33 cellular contexts compared by ENCODE assay signal in genomic region chr5:135753990-135754389, GRCh38.
"Had no signal": no experiment of that assay in that cellular context is flagged by ENCODE, and none has a peak within 500 bp of the region (broad histone marks: within the 10 kb centered on the region; RNA-seq: fewer than 3 reads in every experiment).

No MANE protein-coding gene starts in this region.

- H3K27ac Mint-ChIP-seq: activated CD4-positive, alpha-beta memory T cell treated with anti-CD3 and anti-CD28 coated beads for 36 hours; activated CD4-positive, alpha-beta T cell treated with anti-CD3 and anti-CD28 coated beads, Interleukin-2, amount 10 ng/mL, durations not matched to agents 7 days and 5 days; activated naive CD8-positive, alpha-beta T cell; activated T-cell treated with anti-CD3 and anti-CD28 coated beads, Interleukin-2, amount 50 U/mL, for 72 hours; activated T-helper 2 cell treated with anti-CD3 and anti-CD28 coated beads, Interferon-gamma antibody, Interleukin-2, Interleukin-4, amounts not matched to agents 10 μg/mL and 5 μg/mL and 100 μg/mL, durations not matched to agents 14 hours and 24 hours and 36 hours; IgD-negative memory B cell; T-helper 1 cell treated with Interleukin-12 subunit alpha and Interleukin-12 subunit beta and Interleukin-4 antibody, amounts not matched to agents 30 μg/mL and 1 μg/mL, for 36 hours; T-helper 2 cell treated with Interferon-gamma antibody and Interleukin-4, amounts not matched to agents 5 μg/mL and 100 μg/mL, for 36 hours had no signal

- H3K27me3 ChIP-seq: ascending aorta, cardiac muscle cell, Peyer's patch, SJSA1 had no signal

- H3K36me3 ChIP-seq: ascending aorta, cardiac muscle cell, Peyer's patch, SJSA1 had no signal

- H3K4me3 Mint-ChIP-seq: activated CD4-positive, alpha-beta memory T cell treated with anti-CD3 and anti-CD28 coated beads for 36 hours; activated CD4-positive, alpha-beta T cell treated with anti-CD3 and anti-CD28 coated beads, Interleukin-2, amount 10 ng/mL, durations not matched to agents 7 days and 5 days; activated naive CD8-positive, alpha-beta T cell; activated T-cell treated with anti-CD3 and anti-CD28 coated beads, Interleukin-2, amount 50 U/mL, for 72 hours; central memory CD8-positive, alpha-beta T cell; IgD-negative memory B cell; T-helper 1 cell treated with Interleukin-12 subunit alpha and Interleukin-12 subunit beta and Interleukin-4 antibody, amounts not matched to agents 30 μg/mL and 1 μg/mL, for 36 hours; T-helper 2 cell treated with Interferon-gamma antibody and Interleukin-4, amounts not matched to agents 5 μg/mL and 100 μg/mL, for 36 hours had no signal

- H3K9me3 ChIP-seq: ascending aorta, Peyer's patch, SJSA1, SK-N-SH had no signal

- ATAC-seq: PC-3 had no signal

- H3K4me1 ChIP-seq: ascending aorta, Peyer's patch, SJSA1 had no signal

- H3K9me3 Mint-ChIP-seq: activated CD4-positive, alpha-beta memory T cell treated with anti-CD3 and anti-CD28 coated beads for 36 hours; activated T-cell treated with anti-CD3 and anti-CD28 coated beads, Interleukin-2, amount 50 U/mL, for 72 hours; activated T-helper 2 cell treated with anti-CD3 and anti-CD28 coated beads, Interferon-gamma antibody, Interleukin-2, Interleukin-4, amounts not matched to agents 10 μg/mL and 5 μg/mL and 100 μg/mL, durations not matched to agents 14 hours and 24 hours and 36 hours; central memory CD8-positive, alpha-beta T cell; T-helper 1 cell treated with Interleukin-12 subunit alpha and Interleukin-12 subunit beta and Interleukin-4 antibody, amounts not matched to agents 30 μg/mL and 1 μg/mL, for 36 hours; T-helper 2 cell treated with Interferon-gamma antibody and Interleukin-4, amounts not matched to agents 5 μg/mL and 100 μg/mL, for 36 hours had no signal

- H3K4me3 ChIP-seq: ascending aorta, cardiac muscle cell, Peyer's patch, SJSA1 had no signal

- DNase-seq: activated CD4-positive, alpha-beta memory T cell treated with anti-CD3 and anti-CD28 coated beads for 36 hours; activated CD4-positive, alpha-beta T cell treated with anti-CD3 and anti-CD28 coated beads, Interleukin-2, amount 10 ng/mL, durations not matched to agents 7 days and 5 days; activated gamma-delta T cell; activated naive CD4-positive, alpha-beta T cell treated with Interleukin-2 at 50 U/mL for 16 hours; activated T-cell treated with anti-CD3 and anti-CD28 coated beads, Interleukin-2, amount 50 U/mL, for 1 hour; activated T-cell treated with anti-CD3 and anti-CD28 coated beads, Interleukin-2, amount 50 U/mL, for 72 hours; amygdala; Karpas-422; KBM-7; MV-4-11; NCI-H1092 treated with DMSO at 0.1 percent for 48 hours; NCI-H1417; NCI-H146; NCI-H187; NCI-H2081; NCI-H2171 treated with DMSO at 0.1 percent for 48 hours; NCI-H226; NCI-H446 treated with DMSO at 0.1 percent for 48 hours; NCI-H524 treated with DMSO at 0.1 percent for 48 hours; PC-3; Peyer's patch; RPMI8226; SHP77 treated with DMSO at 0.1 percent for 48 hours; SK-N-SH had no signal

- H3K4me1 Mint-ChIP-seq: activated CD4-positive, alpha-beta T cell treated with anti-CD3 and anti-CD28 coated beads, Interleukin-2, amount 10 ng/mL, durations not matched to agents 7 days and 5 days; central memory CD8-positive, alpha-beta T cell; IgD-negative memory B cell had no signal

- H3K27me3 Mint-ChIP-seq: activated CD4-positive, alpha-beta memory T cell treated with anti-CD3 and anti-CD28 coated beads for 36 hours; activated CD4-positive, alpha-beta T cell treated with anti-CD3 and anti-CD28 coated beads, Interleukin-2, amount 10 ng/mL, durations not matched to agents 7 days and 5 days; activated naive CD8-positive, alpha-beta T cell; central memory CD8-positive, alpha-beta T cell; IgD-negative memory B cell had no signal

- H3K27ac ChIP-seq: ascending aorta, cardiac muscle cell, Peyer's patch, SJSA1 had no signal

- H3K36me3 Mint-ChIP-seq: activated CD4-positive, alpha-beta memory T cell treated with anti-CD3 and anti-CD28 coated beads for 36 hours; activated naive CD8-positive, alpha-beta T cell; IgD-negative memory B cell had no signal
